In the genomic region with DNA sequence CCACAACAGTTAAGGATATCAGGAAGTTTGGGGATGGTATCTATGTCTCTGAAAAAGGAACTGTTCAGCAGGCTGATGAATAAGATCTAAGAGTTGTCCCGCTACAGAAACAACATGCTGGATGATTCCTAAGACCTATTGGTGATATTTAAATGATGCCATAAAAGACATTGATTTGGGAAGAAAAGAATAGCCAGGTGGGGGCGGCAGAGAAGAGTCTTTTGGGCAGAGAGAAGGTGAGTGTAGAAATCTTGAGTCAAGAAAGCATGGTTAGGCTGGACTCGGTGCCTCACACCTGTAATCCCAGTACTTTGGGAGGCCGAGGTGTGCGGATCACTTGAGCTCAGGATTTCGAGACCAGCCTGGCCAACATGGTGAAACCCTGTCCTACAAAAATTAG, we compare ENCODE assay signal across 1 cellular context.
TF ChIP-seq lines count a peak whose summit lies in the region.

No MANE protein-coding gene starts in this region.

TF ChIP-seq in H1, 55 proteins besides CTCF, POLR2A, EP300 and RAD21:
- TF ChIP-seq HDAC2 (IDR thresholded peaks at IDR 0.05; ENCODE audit: borderline replicate concordance in 1 of 2, low read depth in 2 of 2, low read length in 2 of 2), result no peak
- no peak for TF ChIP-seq POLR2AphosphoS5 (IDR thresholded peaks at IDR 0.05; ENCODE audit: low read depth, low read length)
- no peak for TF ChIP-seq YY1 (IDR thresholded peaks at IDR 0.05; ENCODE audit: low read depth, low read length)
- no peak for TF ChIP-seq JUND (IDR thresholded peaks at IDR 0.05; ENCODE audit: low read length)
- no peak for TF ChIP-seq USF2 (IDR thresholded peaks at IDR 0.05; ENCODE audit: low read length)
- no peak for TF ChIP-seq MAFK (IDR thresholded peaks at IDR 0.05; ENCODE audit: low read depth, low read length)
- TF ChIP-seq TBP (IDR thresholded peaks at IDR 0.05; ENCODE audit: low read depth, low read length), result no peak
- no peak for TF ChIP-seq TAF1 (IDR thresholded peaks at IDR 0.05; ENCODE audit: low read depth, low read length)
- TF ChIP-seq CHD1 (IDR thresholded peaks at IDR 0.05; ENCODE audit: low read depth, low read length), result no peak
- no peak for TF ChIP-seq KDM1A (IDR thresholded peaks at IDR 0.05; ENCODE audit: borderline replicate concordance, low read length)
- no peak for TF ChIP-seq SP2 (IDR thresholded peaks at IDR 0.05; ENCODE audit: low read length)
- TF ChIP-seq CBX5 (IDR thresholded peaks at IDR 0.05; ENCODE audit: low read depth, low read length), result no peak
- TF ChIP-seq RXRA (IDR thresholded peaks at IDR 0.05; ENCODE audit: insufficient read depth, low read depth, low read length), result no peak
